In genomic region chr3:138923531-138923994, GRCh38 we compare ENCODE assay signal across 8 cellular contexts. TPM values are rescaled to one million over a fixed set of nuclear protein-coding genes. Genes with fewer than 3 reads are reported as not detected.
DNase-seq lines count a peak whose midpoint lies in the region; ATAC-seq and TF ChIP-seq lines count a peak whose summit lies in the region.

No MANE protein-coding gene starts in this region.

- peaks cover 3% of the 10 kb centered on the region; the same call in 1 of the 2 replicates for H3K4me1 ChIP-seq in Karpas-422 (ENCODE audit: low read length)
- H3K4me1 ChIP-seq in Peyer's patch: no peaks in the 10 kb centered on the region
- H3K4me1 ChIP-seq in suprapubic skin: no peaks in the 10 kb centered on the region

- no peaks in the 10 kb centered on the region for H4K20me1 ChIP-seq in Karpas-422 (ENCODE audit: insufficient read depth, low read depth, low read length)

- peak; percentile 61 to 91 (median 86) for TF ChIP-seq CTCF in Peyer's patch (IDR thresholded peaks at IDR 0.05)
- peak; percentile 68 to 87 for TF ChIP-seq CTCF in suprapubic skin (IDR thresholded peaks at IDR 0.05)

- H3K4me2 ChIP-seq in Karpas-422 (ENCODE audit: low read depth, low read length, poor library complexity, severe bottlenecking): no peak overlapping the region

- no peak overlapping the region for H2AFZ ChIP-seq in Karpas-422 (ENCODE audit: low read length)

- TF ChIP-seq POLR2A in Peyer's patch (IDR thresholded peaks at IDR 0.05): no peak
- no peak for TF ChIP-seq POLR2A in suprapubic skin (IDR thresholded peaks at IDR 0.05)

- H3K9me2 ChIP-seq in Karpas-422 (replicated peaks; ENCODE audit: insufficient read depth, low read length): no peaks in the 10 kb centered on the region

- no peaks in the 10 kb centered on the region for H3K9me3 Mint-ChIP-seq in activated T-cell treated with anti-CD3 and anti-CD28 coated beads, Interleukin-2, amount 50 U/mL, for 4 hours

- H3K36me3 ChIP-seq in Karpas-422 (ENCODE audit: insufficient read depth, low read length) (no peaks in the 10 kb centered on the region), Peyer's patch (no peaks in the 10 kb centered on the region), suprapubic skin (no peaks in the 10 kb centered on the region)

- peak; percentile 86 for ATAC-seq in GM21723 (IDR thresholded peaks at IDR 0.05; ENCODE audit: unreplicated experiment)
- peak; percentile 94 for ATAC-seq in activated T-cell treated with anti-CD3 and anti-CD28 coated beads, Interleukin-2, amount 50 U/mL, for 4 hours

- H3K4me3 ChIP-seq in Karpas-422 (ENCODE audit: low read length) (no peak overlapping the region), Peyer's patch (no peak overlapping the region), suprapubic skin (no peak overlapping the region)

- H3K27ac ChIP-seq in Karpas-422 (ENCODE audit: low read length): no peak overlapping the region
- no peak overlapping the region for H3K27ac ChIP-seq in Peyer's patch
- no peak overlapping the region for H3K27ac ChIP-seq in suprapubic skin

- H3K9me3 ChIP-seq in Karpas-422 (ENCODE audit: low read length) (no peaks in the 10 kb centered on the region), Peyer's patch (no peaks in the 10 kb centered on the region), suprapubic skin (no peaks in the 10 kb centered on the region)

- peaks cover 16% of the 10 kb centered on the region for H3K27me3 Mint-ChIP-seq in activated T-cell treated with anti-CD3 and anti-CD28 coated beads, Interleukin-2, amount 50 U/mL, for 4 hours (ENCODE audit: low read depth)

- no peaks in the 10 kb centered on the region for H3K27me3 ChIP-seq in Karpas-422 (ENCODE audit: low read length)
- H3K27me3 ChIP-seq in Peyer's patch: no peaks in the 10 kb centered on the region
- peaks cover 6% of the 10 kb centered on the region for H3K27me3 ChIP-seq in suprapubic skin

- H3K4me3 Mint-ChIP-seq in activated T-cell treated with anti-CD3 and anti-CD28 coated beads, Interleukin-2, amount 50 U/mL, for 4 hours: no peak overlapping the region

- no peaks in the 10 kb centered on the region for H3K4me1 Mint-ChIP-seq in activated T-cell treated with anti-CD3 and anti-CD28 coated beads, Interleukin-2, amount 50 U/mL, for 4 hours (ENCODE audit: low read depth)

- no peaks in the 10 kb centered on the region for H3K79me2 ChIP-seq in Karpas-422 (ENCODE audit: low read length)

- no peak for TF ChIP-seq EP300 in suprapubic skin (IDR thresholded peaks at IDR 0.05)

- H3K36me3 Mint-ChIP-seq in activated T-cell treated with anti-CD3 and anti-CD28 coated beads, Interleukin-2, amount 50 U/mL, for 4 hours (ENCODE audit: insufficient read depth): no peaks in the 10 kb centered on the region

- peak; percentile 49 for DNase-seq in DMS79 (lab: John Stamatoyannopoulos, UW)
- peak; percentile 95 for DNase-seq in Karpas-422
- peak; percentile 77 to 94 (median 85) for DNase-seq in Peyer's patch
- peak; percentile 82 for DNase-seq in activated T-cell treated with anti-CD3 and anti-CD28 coated beads, Interleukin-2, amount 50 U/mL, for 4 hours
- DNase-seq in fibroblast of peridontal ligament (ENCODE audit: extremely low read depth): peak; percentile 89
- peak in 47 of 56 donors; percentile 2 to 89 (median 47) for DNase-seq in nucleus accumbens (lab: John Stamatoyannopoulos, UW)
- DNase-seq in suprapubic skin (ENCODE audit: low spot score in 2 of 2): peak; percentile 88 to 91

- H3K9ac ChIP-seq in Karpas-422 (ENCODE audit: low read length): no peak overlapping the region

- WGBS in suprapubic skin: 28% methylated on average over 6 of the region's 6 CpGs

RNA-seq across cellular contexts. Expression of gene FOXL2, which starts 23.4 kb away (rescaled TPM):
- total RNA-seq in Karpas-422 (2014; rRNA removed; shearing (Covaris generic); ENCODE audit: low replicate concordance): not detected in 2 replicates
- not detected for total RNA-seq in Peyer's patch
- under 1 TPM in 1 of 3 donors, not detected in 2; 0.05 TPM for total RNA-seq in activated T-cell treated with anti-CD3 and anti-CD28 coated beads, Interleukin-2, amount 50 U/mL, for 4 hours
- under 1 TPM in 1 of 4 donors, not detected in 3; 0.30 TPM for total RNA-seq in suprapubic skin

RNA-seq across cellular contexts. Expression of gene FOXL2NB, which starts 23.5 kb away (rescaled TPM):
- total RNA-seq in Karpas-422 (2014; rRNA removed; shearing (Covaris generic); ENCODE audit: low replicate concordance): not detected in 2 replicates
- total RNA-seq in Peyer's patch: not detected
- not detected for total RNA-seq in activated T-cell treated with anti-CD3 and anti-CD28 coated beads, Interleukin-2, amount 50 U/mL, for 4 hours
- under 1 TPM in 1 of 4 donors, not detected in 3; 0.26 TPM for total RNA-seq in suprapubic skin
